ENCODE assay signal across 1 cellular context in genomic region chr9:108049026-108049591, GRCh38.
A peak's percentile ranks its signal among the peaks of the same experiment; 100 is the strongest.
TF ChIP-seq lines count a peak whose summit lies in the region.

No MANE protein-coding gene starts in this region.

TF ChIP-seq in HEK293, 187 proteins besides CTCF, POLR2A, EP300 and RAD21 (continued from another document):
- no peak for TF ChIP-seq ZNF449 (tag by site-specific recombination; IDR thresholded peaks at IDR 0.05)
- TF ChIP-seq ZNF660 (tag by site-specific recombination; IDR thresholded peaks at IDR 0.05): 0 out of 2 replicates have a peak, but pooled peaks have one; percentile 61
- no peak for TF ChIP-seq ZNF670 (tag by site-specific recombination; IDR thresholded peaks at IDR 0.05; ENCODE audit: low read depth)
- TF ChIP-seq REST (tag by site-specific recombination; IDR thresholded peaks at IDR 0.05): no peak
- TF ChIP-seq ZNF558 (tag by site-specific recombination; IDR thresholded peaks at IDR 0.05): peak; percentile 25; the same call in 1 of the 2 replicates
- no peak for TF ChIP-seq ZNF658 (tag by site-specific recombination; IDR thresholded peaks at IDR 0.05)
- peak; percentile 70 for TF ChIP-seq OSR2 (tag by site-specific recombination; IDR thresholded peaks at IDR 0.05)
- TF ChIP-seq ZNF76 (tag by site-specific recombination; IDR thresholded peaks at IDR 0.05; ENCODE audit: borderline replicate concordance, low read depth): no peak
- no peak for TF ChIP-seq SP2 (tag by site-specific recombination; IDR thresholded peaks at IDR 0.05)
- no peak for TF ChIP-seq ZNF707 (tag by site-specific recombination; IDR thresholded peaks at IDR 0.05)
- TF ChIP-seq ZSCAN5A (tag by site-specific recombination; IDR thresholded peaks at IDR 0.05): no peak
- peak; percentile 49 for TF ChIP-seq PRDM10 (tag by site-specific recombination; IDR thresholded peaks at IDR 0.05)
- TF ChIP-seq ZNF639 (tag by site-specific recombination; IDR thresholded peaks at IDR 0.05): 0 out of 2 replicates have a peak, but pooled peaks have one; percentile 49
- TF ChIP-seq ZNF274 (IDR thresholded peaks at IDR 0.05; ENCODE audit: low read length): no peak
- no peak for TF ChIP-seq ZNF274 (tag by site-specific recombination; IDR thresholded peaks at IDR 0.05; ENCODE audit: borderline replicate concordance)
- no peak for TF ChIP-seq ZNF501 (tag by site-specific recombination; IDR thresholded peaks at IDR 0.05)
- TF ChIP-seq ZNF202 (tag by site-specific recombination; IDR thresholded peaks at IDR 0.05; ENCODE audit: borderline replicate concordance): no peak
- TF ChIP-seq FEZF1 (tag by site-specific recombination; IDR thresholded peaks at IDR 0.05): peak; percentile 78
- TF ChIP-seq ZNF121 (tag by site-specific recombination; IDR thresholded peaks at IDR 0.05): no peak
- TF ChIP-seq ZNF645 (tag by site-specific recombination; IDR thresholded peaks at IDR 0.05): no peak
- no peak for TF ChIP-seq ZNF174 (tag by site-specific recombination; IDR thresholded peaks at IDR 0.05)
- TF ChIP-seq ZSCAN23 (tag by site-specific recombination; IDR thresholded peaks at IDR 0.05): no peak
- TF ChIP-seq ZNF433 (tag by site-specific recombination; IDR thresholded peaks at IDR 0.05; ENCODE audit: low read depth): no peak
- TF ChIP-seq AEBP2 (tag by site-specific recombination; IDR thresholded peaks at IDR 0.05; ENCODE audit: borderline replicate concordance): no peak
- TF ChIP-seq ZNF560 (tag by site-specific recombination; IDR thresholded peaks at IDR 0.05; ENCODE audit: borderline replicate concordance): no peak
- no peak for TF ChIP-seq BCL11B (tag by site-specific recombination; IDR thresholded peaks at IDR 0.05; ENCODE audit: low read depth)
- TF ChIP-seq ZSCAN16 (tag by site-specific recombination; IDR thresholded peaks at IDR 0.05): no peak
- TF ChIP-seq ZNF18 (tag by site-specific recombination; IDR thresholded peaks at IDR 0.05): no peak
- TF ChIP-seq ZNF24 (tag by site-specific recombination; IDR thresholded peaks at IDR 0.05): no peak
- no peak for TF ChIP-seq MEIS1 (CRISPR knock-in tag; IDR thresholded peaks at IDR 0.05; ENCODE audit: borderline replicate concordance)
- TF ChIP-seq ZNF302 (tag by site-specific recombination; IDR thresholded peaks at IDR 0.05; ENCODE audit: low read depth): no peak
TF ChIP-seq in HEK293: peak in this region for 35.
